ENCODE assay signal across 8 cellular contexts in the genomic region with DNA sequence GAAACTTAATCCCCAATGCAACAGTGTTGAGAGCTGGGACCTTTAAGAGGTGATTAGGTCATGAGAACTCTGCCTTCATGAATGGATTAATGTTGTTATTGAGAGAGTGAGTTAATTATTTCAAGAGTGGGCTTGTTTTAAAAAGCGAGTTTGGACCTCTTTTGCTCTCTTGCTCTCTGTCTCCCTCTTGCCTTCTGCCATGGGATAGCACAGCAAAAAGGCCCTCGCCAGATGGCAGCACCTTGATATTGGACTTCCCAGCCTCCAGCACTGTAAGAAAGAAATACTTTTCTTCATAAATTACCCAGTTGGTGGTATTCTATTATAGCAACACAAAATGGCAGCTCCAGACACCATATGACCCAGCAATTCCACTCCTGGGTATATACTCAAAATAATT. TPM values are rescaled to one million over a fixed set of nuclear protein-coding genes. Genes with fewer than 3 reads are reported as not detected.
DNase-seq lines count a peak whose midpoint lies in the region; ATAC-seq, FAIRE-seq and TF ChIP-seq lines count a peak whose summit lies in the region.

No MANE protein-coding gene starts in this region.

- no peak for TF ChIP-seq POLR2A in GM12892 (IDR thresholded peaks at IDR 0.05; ENCODE audit: low read depth, low read length)

- TF ChIP-seq CTCF in AG04449 (IDR thresholded peaks at IDR 0.05; ENCODE audit: insufficient read depth, low read length, missing control alignments) = peak; percentile 47
- TF ChIP-seq CTCF in endodermal cell (conservative IDR thresholded peaks at IDR 0.05) = peak; percentile 78

- no peak overlapping the region for H3K27ac Mint-ChIP-seq in endodermal cell

- no peak overlapping the region for H3K9ac ChIP-seq in endodermal cell (ENCODE audit: extremely low read depth, low read length, poor library complexity, severe bottlenecking)

- H3K4me3 Mint-ChIP-seq in endodermal cell = no peak overlapping the region

- H3K36me3 Mint-ChIP-seq in endodermal cell (ENCODE audit: low read depth) = no peaks in the 10 kb centered on the region

- CTCF ChIA-PET in AG04449 (lab: Yijun Ruan, JAX) = interaction anchor here (0.6 to 1.6 kb wide), 2 partner anchors 15 to 29 kb away, joined by 3 to 5 read pairs; no protein-coding TSS in a partner anchor

- peaks cover 32% of the 10 kb centered on the region for H3K9me3 Mint-ChIP-seq in endodermal cell

- no peaks in the 10 kb centered on the region for H3K4me1 ChIP-seq in endodermal cell (ENCODE audit: control insufficient read depth, insufficient read depth, low read length)

- no peak overlapping the region for H3K27ac ChIP-seq in endodermal cell (ENCODE audit: low read depth, low read length)

- 66% methylated on average over 2 of the region's 2 CpGs; no CpG with 5 or more reads in 1 of the 2 experiments for WGBS in endodermal cell (ENCODE audit: insufficient coverage in 1 of 2, insufficient read length in 1 of 2), 2 experiments

- peak; percentile 80 for FAIRE-seq in GM12892 (lab: Jason Lieb, UNC)

- no peaks in the 10 kb centered on the region for H3K9me3 ChIP-seq in endodermal cell (ENCODE audit: control insufficient read depth, low read length)

- DNase-seq in AG04449 (ENCODE audit: low read depth, low spot score) (no peak), GM12892 (ENCODE audit: insufficient read length) (no peak), RPMI8226 (peak; percentile 62), endodermal cell (peak; percentile 81), glomerular visceral epithelial cell (ENCODE audit: extremely low spot score) (no peak)
- DNase-seq in effector CD4-positive, alpha-beta T cell = no peak

- POLR2A ChIA-PET in AG04449 (lab: Yijun Ruan, JAX) = no interaction called here

- H3K4me1 Mint-ChIP-seq in endodermal cell = peaks cover 18% of the 10 kb centered on the region

- H3K27me3 ChIP-seq in endodermal cell (ENCODE audit: control insufficient read depth, insufficient read depth, low read length, poor library complexity, severe bottlenecking) = no peaks in the 10 kb centered on the region

- no peaks in the 10 kb centered on the region for H3K27me3 Mint-ChIP-seq in endodermal cell (ENCODE audit: insufficient read depth)

- H3K4me3 ChIP-seq in AG04449 (ENCODE audit: low read depth, low read length) (no peak overlapping the region), endodermal cell (ENCODE audit: low read length) (no peak overlapping the region)

- H3K36me3 ChIP-seq in endodermal cell (ENCODE audit: control insufficient read depth, insufficient read depth, low read length) = no peaks in the 10 kb centered on the region

- ATAC-seq in GM18870 (IDR thresholded peaks at IDR 0.05; ENCODE audit: unreplicated experiment) (no peak), HG03280 (IDR thresholded peaks at IDR 0.05; ENCODE audit: unreplicated experiment) (no peak)

RNA-seq across cellular contexts. Expression of a gene that starts 7.0 kb away (rescaled TPM):
- polyA plus RNA-seq in GM12892 (2012; ENCODE audit: missing spikeins) = 84.2 TPM
- total RNA-seq in endodermal cell = 10 to 100 TPM; 67.0 to 82.2 TPM
- 75.2 TPM for polyA plus RNA-seq in endodermal cell (2013, experiment 1 of 2)
- polyA plus RNA-seq in endodermal cell (2013, experiment 2 of 2) = 67.1 TPM

RNA-seq across cellular contexts. Expression of a gene that starts 49.5 kb away (rescaled TPM):
- not detected for polyA plus RNA-seq in GM12892 (2012; ENCODE audit: missing spikeins)
- not detected for total RNA-seq in endodermal cell
- not detected for polyA plus RNA-seq in endodermal cell (2013, experiment 1 of 2)
- not detected for polyA plus RNA-seq in endodermal cell (2013, experiment 2 of 2)

Comparison
In these comparisons a context has a peak if more than half of its experiments do, and no peak if none do; other contexts are left out.
1. DNase-seq: peak in RPMI8226 (single experiment) and endodermal cell (single experiment); none in AG04449 (single experiment), GM12892 (single experiment), effector CD4-positive, alpha-beta T cell (single experiment) and glomerular visceral epithelial cell (single experiment).